In genomic region chr1:36248250-36248894, GRCh38 we compare ENCODE assay signal across 8 cellular contexts. TPM values are rescaled to one million over a fixed set of nuclear protein-coding genes. Genes with fewer than 3 reads are reported as not detected.
DNase-seq lines count a peak whose midpoint lies in the region; ATAC-seq and TF ChIP-seq lines count a peak whose summit lies in the region.

No MANE protein-coding gene starts in this region.

- H3K27me3 ChIP-seq in fibroblast of lung (ENCODE audit: control insufficient read depth, insufficient read depth, low read length) (no peaks in the 10 kb centered on the region), sigmoid colon (no peaks in the 10 kb centered on the region)

- ATAC-seq in GM18909 (IDR thresholded peaks at IDR 0.05; ENCODE audit: poor library complexity, unreplicated experiment): no peak

- TF ChIP-seq EP300 in sigmoid colon (IDR thresholded peaks at IDR 0.05): no peak

- H3K36me3 ChIP-seq in fibroblast of lung (ENCODE audit: control insufficient read depth, insufficient read depth, low read length): peaks cover 4% of the 10 kb centered on the region
- H3K36me3 ChIP-seq in sigmoid colon: no peaks in the 10 kb centered on the region

- no peaks in the 10 kb centered on the region for H3K9me3 Mint-ChIP-seq in T-helper 2 cell treated with Interferon-gamma antibody and Interleukin-4, amounts not matched to agents 5 μg/mL and 100 μg/mL, for 36 hours

- H3K4me3 Mint-ChIP-seq in T-helper 2 cell treated with Interferon-gamma antibody and Interleukin-4, amounts not matched to agents 5 μg/mL and 100 μg/mL, for 36 hours: no peak overlapping the region

- H3K4me2 ChIP-seq in fibroblast of lung (ENCODE audit: extremely low read depth, insufficient read depth, low read length): no peak overlapping the region

- TF ChIP-seq CTCF in fibroblast of lung (conservative IDR thresholded peaks at IDR 0.05 in 1 of 2, IDR thresholded peaks at IDR 0.05 in 1 of 2; ENCODE audit: low read depth in 1 of 2, low read length in 2 of 2): no peak
- no peak for TF ChIP-seq CTCF in sigmoid colon (IDR thresholded peaks at IDR 0.05)

- no peaks in the 10 kb centered on the region for H3K27me3 Mint-ChIP-seq in T-helper 2 cell treated with Interferon-gamma antibody and Interleukin-4, amounts not matched to agents 5 μg/mL and 100 μg/mL, for 36 hours (ENCODE audit: low read depth)

- H3K4me1 ChIP-seq in fibroblast of lung (ENCODE audit: control insufficient read depth, extremely low read depth, insufficient read depth, low read length) (peaks cover 10% of the 10 kb centered on the region), sigmoid colon (peaks cover 0 to 77% (median 67%) of the 10 kb centered on the region in 4 donors)

- no peak overlapping the region for H3K9ac ChIP-seq in fibroblast of lung (ENCODE audit: insufficient read depth, low read length)

- no peak overlapping the region for H3K27ac Mint-ChIP-seq in T-helper 2 cell treated with Interferon-gamma antibody and Interleukin-4, amounts not matched to agents 5 μg/mL and 100 μg/mL, for 36 hours

- H3K4me1 Mint-ChIP-seq in T-helper 2 cell treated with Interferon-gamma antibody and Interleukin-4, amounts not matched to agents 5 μg/mL and 100 μg/mL, for 36 hours (ENCODE audit: low read depth): peaks cover 24% of the 10 kb centered on the region

- in situ Hi-C loops in SK-MEL-5 (cut with HindIII; ENCODE audit: low pct_unique_long_range_greater_than_20kb, low sequenced_read_pairs): no loop called here

- TF ChIP-seq POLR2A in sigmoid colon (IDR thresholded peaks at IDR 0.05): no peak

- 50 to 65% methylated on average over 4 of the region's 4 CpGs for WGBS in sigmoid colon, 2 donors

- H3K27ac ChIP-seq in fibroblast of lung (ENCODE audit: insufficient read depth, low read length): peak overlapping the region; percentile 33
- H3K27ac ChIP-seq in sigmoid colon: peak overlapping the region; percentile 47 to 83 (median 68)

- peaks cover 12% of the 10 kb centered on the region for H4K20me1 ChIP-seq in fibroblast of lung (ENCODE audit: control insufficient read depth, extremely low read depth, insufficient read depth, low read length)

- intact Hi-C loops in sigmoid colon (cut with DNase I): loop anchor here (1.0 kb wide), 1 partner anchor 24 kb away; the partner anchor contains the start of gene THRAP3

- peaks cover 28% of the 10 kb centered on the region for H3K36me3 Mint-ChIP-seq in T-helper 2 cell treated with Interferon-gamma antibody and Interleukin-4, amounts not matched to agents 5 μg/mL and 100 μg/mL, for 36 hours (ENCODE audit: low read depth)

- DNase-seq in GM04503 (ENCODE audit: low read depth) (peak; percentile 75), SK-MEL-5 (ENCODE audit: low read depth, low spot score) (peak; percentile 15), fibroblast of lung (ENCODE audit: low read depth in 2 of 2) (peak; percentile 89 to 95), sigmoid colon (peak; percentile 90), NCI-H82 treated with DMSO at 0.1 percent for 48 hours (lab: John Stamatoyannopoulos, UW; ENCODE audit: unreplicated experiment) (no peak), activated T-cell treated with anti-CD3 and anti-CD28 coated beads for 4 hours (no peak)
- no peak for DNase-seq in T-helper 2 cell treated with Interferon-gamma antibody and Interleukin-4, amounts not matched to agents 5 μg/mL and 100 μg/mL, for 36 hours (ENCODE audit: low spot score)

- H2AFZ ChIP-seq in fibroblast of lung (ENCODE audit: low read length): no peak overlapping the region

- H3K4me3 ChIP-seq in fibroblast of lung (replicated peaks in 1 of 4; ENCODE audit: control extremely low read depth in 1 of 4, insufficient read depth in 1 of 4, low read depth in 3 of 4, low read length in 4 of 4) (no peak overlapping the region), sigmoid colon (no peak overlapping the region)

- H3K79me2 ChIP-seq in fibroblast of lung (ENCODE audit: control insufficient read depth, insufficient read depth, low read length): peaks cover 88% of the 10 kb centered on the region

- H3K9me3 ChIP-seq in fibroblast of lung (ENCODE audit: control insufficient read depth, insufficient read depth, low read depth, low read length): no peaks in the 10 kb centered on the region
- no peaks in the 10 kb centered on the region for H3K9me3 ChIP-seq in sigmoid colon

RNA-seq across cellular contexts. Expression of gene THRAP3, which starts 24.1 kb away (rescaled TPM):
- 63.2 and 65.1 TPM in 2 replicates for total RNA-seq in SK-MEL-5 (2014; rRNA removed; shearing (Covaris generic))
- polyA plus RNA-seq in SK-MEL-5 (2015; cell fraction: cytosol; rRNA removed): 64.5 and 80.7 TPM in 2 replicates
- 107 and 109 TPM in 2 replicates for polyA plus RNA-seq in SK-MEL-5 (2015; cell fraction: nucleus; rRNA removed)
- total RNA-seq in fibroblast of lung (67.5 and 92.5 TPM in 2 replicates), sigmoid colon (100 to 1,000 TPM in 1 of 4 donors, 10 to 100 TPM in 3; 77.8 to 104 (median 89.9) TPM)
- polyA plus RNA-seq in fibroblast of lung (96.4 and 97.5 TPM in 2 replicates), sigmoid colon (10 to 100 TPM; 25.4 to 52.0 (median 30.6) TPM)
- 69.5 and 80.1 TPM in 2 replicates for polyA plus RNA-seq in fibroblast of lung (2012)
- 46.3 and 51.7 TPM in 2 replicates for polyA minus RNA-seq in fibroblast of lung (ENCODE audit: low replicate concordance)

RNA-seq across cellular contexts. Expression of gene SH3D21, which starts 57.8 kb away (rescaled TPM):
- total RNA-seq in SK-MEL-5 (2014; rRNA removed; shearing (Covaris generic)): 0.11 and 0.98 TPM in 2 replicates
- polyA plus RNA-seq in SK-MEL-5 (2015; cell fraction: cytosol; rRNA removed): 0.39 and 0.87 TPM in 2 replicates
- 11.5 and 18.9 TPM in 2 replicates for polyA plus RNA-seq in SK-MEL-5 (2015; cell fraction: nucleus; rRNA removed)
- total RNA-seq in fibroblast of lung (2.8 and 3.3 TPM in 2 replicates), sigmoid colon (1 to 10 TPM in 2 of 4 donors, under 1 TPM in 2; 0.16 to 3.0 (median 1.0) TPM)
- polyA plus RNA-seq in fibroblast of lung (1.1 and 1.9 TPM in 2 replicates), sigmoid colon (1 to 10 TPM; 1.8 to 7.4 (median 5.8) TPM)
- polyA plus RNA-seq in fibroblast of lung (2012): 2.0 and 3.7 TPM in 2 replicates
- 1.3 and 1.7 TPM in 2 replicates for polyA minus RNA-seq in fibroblast of lung (ENCODE audit: low replicate concordance)

Comparison
In these comparisons a context has a peak if more than half of its experiments do, and no peak if none do; other contexts are left out.
1. DNase-seq: peak in GM04503 (single experiment), SK-MEL-5 (single experiment), fibroblast of lung (2 of 2) and sigmoid colon (single experiment); none in NCI-H82 treated with DMSO at 0.1 percent for 48 hours (single experiment), activated T-cell treated with anti-CD3 and anti-CD28 coated beads for 4 hours (single experiment) and T-helper 2 cell treated with Interferon-gamma antibody and Interleukin-4, amounts not matched to agents 5 μg/mL and 100 μg/mL, for 36 hours (single experiment).